ENCODE assay signal across 2 cellular contexts in genomic region chr11:69064394-69064957, GRCh38.
TF ChIP-seq lines count a peak whose summit lies in the region.

No MANE protein-coding gene starts in this region.

TF ChIP-seq in HEK293, 187 proteins besides CTCF, POLR2A, EP300 and RAD21 (continued from another document):
- peak; percentile 19; the same call in 1 of the 2 replicates for TF ChIP-seq EGR2 (tag by site-specific recombination; IDR thresholded peaks at IDR 0.05; ENCODE audit: low read depth)
- no peak for TF ChIP-seq ZBTB26 (tag by site-specific recombination; optimal IDR thresholded peaks at IDR 0.05)
- TF ChIP-seq ZBTB20 (tag by site-specific recombination; IDR thresholded peaks at IDR 0.05): no peak

TF ChIP-seq in GM12878, 131 proteins besides CTCF, POLR2A, EP300 and RAD21 (continued from another document):
- TF ChIP-seq ZNF384 (IDR thresholded peaks at IDR 0.05; ENCODE audit: borderline replicate concordance, low read depth, low read length) (no peak), MYB (IDR thresholded peaks at IDR 0.05; ENCODE audit: borderline replicate concordance, low read depth, low read length) (no peak)
